Comparison of ENCODE assay signal across 8 cellular contexts in genomic region chr6:69796081-69796626, GRCh38. TPM values are rescaled to one million over a fixed set of nuclear protein-coding genes. Genes with fewer than 3 reads are reported as not detected.
DNase-seq lines count a peak whose midpoint lies in the region; ATAC-seq and TF ChIP-seq lines count a peak whose summit lies in the region.

No MANE protein-coding gene starts in this region.

- peaks cover 37% of the 10 kb centered on the region for H3K4me1 Mint-ChIP-seq in activated CD4-positive, alpha-beta T cell treated with anti-CD3 and anti-CD28 coated beads, Interleukin-2, amount 10 ng/mL, durations not matched to agents 7 days and 5 days

- H3K9me3 ChIP-seq in transverse colon = no peaks in the 10 kb centered on the region

- peak overlapping the region; percentile 83 for H3K4me3 Mint-ChIP-seq in activated CD4-positive, alpha-beta T cell treated with anti-CD3 and anti-CD28 coated beads, Interleukin-2, amount 10 ng/mL, durations not matched to agents 7 days and 5 days

- peaks cover 12% of the 10 kb centered on the region for H3K9me3 Mint-ChIP-seq in activated CD4-positive, alpha-beta T cell treated with anti-CD3 and anti-CD28 coated beads, Interleukin-2, amount 10 ng/mL, durations not matched to agents 7 days and 5 days

- in situ Hi-C loops in transverse colon (cut with MboI; ENCODE audit: low pct_ligation_motif_present in 1 of 4, low pct_unique_long_range_greater_than_20kb in 1 of 4, low sequenced_read_pairs in 3 of 4) = no loop called here

- CTCF ChIA-PET in activated CD4-positive, alpha-beta T cell treated with anti-CD3 and anti-CD28 coated beads, Interleukin-2, amount 10 ng/mL, durations not matched to agents 7 days and 5 days (lab: Charles Lee) = interaction anchor here (0.6 to 2.3 kb wide), 15 partner anchors 8 to 99 kb away, joined by 3 to 45 read pairs (median 6); no protein-coding TSS in a partner anchor

- TF ChIP-seq CTCF in epithelial cell of esophagus (IDR thresholded peaks at IDR 0.05; ENCODE audit: insufficient read depth, low read depth, low read length, missing control alignments) (no peak), transverse colon (IDR thresholded peaks at IDR 0.05) (no peak)

- H3K27ac ChIP-seq in transverse colon = peak overlapping the region; percentile 93 to 99 (median 96)

- WGBS in transverse colon (ENCODE audit: low coverage in 1 of 2), 2 donors = 1% methylated on average over 5 to 19 of the region's 19 CpGs

- POLR2A ChIA-PET in activated CD4-positive, alpha-beta T cell treated with anti-CD3 and anti-CD28 coated beads, Interleukin-2, amount 10 ng/mL, durations not matched to agents 7 days and 5 days (lab: Charles Lee) = no interaction called here

- H3K27me3 ChIP-seq in transverse colon = no peaks in the 10 kb centered on the region

- H3K4me1 ChIP-seq in transverse colon = peaks cover 0 to 40% (median 23%) of the 10 kb centered on the region in 4 donors

- DNase-seq in stimulated activated CD4-positive, alpha-beta T cell treated with anti-CD3 and anti-CD28 coated beads, Interleukin-1b, Interleukin-23, amount 100 ng/mL, for 48 hours = peak; percentile 36
- no peak for DNase-seq in stimulated activated CD4-positive, alpha-beta T cell treated with anti-CD3 and anti-CD28 coated beads, Interleukin-4, amount 100 ng/mL, for 1 hour
- DNase-seq in NCI-H2081 (lab: John Stamatoyannopoulos, UW) = peak; percentile 66 to 79
- DNase-seq in activated CD4-positive, alpha-beta T cell treated with anti-CD3 and anti-CD28 coated beads, Interleukin-2, amount 10 ng/mL, durations not matched to agents 7 days and 5 days = peak; percentile 60
- peak; percentile 90 for DNase-seq in epithelial cell of esophagus (ENCODE audit: low read depth)
- DNase-seq in mucosa of gallbladder (ENCODE audit: low spot score) = peak; percentile 75
- DNase-seq in transverse colon = peak; percentile 67

- intact Hi-C loops in transverse colon (cut with DNase I; ENCODE audit: low total_unique reads) = loop anchor here (10.0 kb wide), 1 partner anchor 1319 kb away; no protein-coding TSS in a partner anchor

- H3K27me3 Mint-ChIP-seq in activated CD4-positive, alpha-beta T cell treated with anti-CD3 and anti-CD28 coated beads, Interleukin-2, amount 10 ng/mL, durations not matched to agents 7 days and 5 days = no peaks in the 10 kb centered on the region

- peak overlapping the region; percentile 95 for H3K27ac Mint-ChIP-seq in activated CD4-positive, alpha-beta T cell treated with anti-CD3 and anti-CD28 coated beads, Interleukin-2, amount 10 ng/mL, durations not matched to agents 7 days and 5 days

- peak; percentile 25 for ATAC-seq in HG02763 (IDR thresholded peaks at IDR 0.05; ENCODE audit: unreplicated experiment)

- H3K4me3 ChIP-seq in epithelial cell of esophagus (ENCODE audit: low read length) (peak overlapping the region; percentile 85), transverse colon (peak overlapping the region; percentile 70 to 97 (median 88))

- peaks cover 13% of the 10 kb centered on the region for H3K36me3 Mint-ChIP-seq in activated CD4-positive, alpha-beta T cell treated with anti-CD3 and anti-CD28 coated beads, Interleukin-2, amount 10 ng/mL, durations not matched to agents 7 days and 5 days (ENCODE audit: low read depth)

- peak; percentile 87 for TF ChIP-seq POLR2A in transverse colon (IDR thresholded peaks at IDR 0.05)

- H3K36me3 ChIP-seq in transverse colon = no peaks in the 10 kb centered on the region

- no peak for TF ChIP-seq EP300 in transverse colon (IDR thresholded peaks at IDR 0.05; ENCODE audit: low read depth)

RNA-seq across cellular contexts. Expression of gene LMBRD1, which starts 0.7 kb away (rescaled TPM):
- 10 to 100 TPM; 23.5 to 30.5 TPM for total RNA-seq in activated CD4-positive, alpha-beta T cell treated with anti-CD3 and anti-CD28 coated beads, Interleukin-2, amount 10 ng/mL, durations not matched to agents 7 days and 5 days
- total RNA-seq in mucosa of gallbladder (106 TPM), transverse colon (10 to 100 TPM; 35.5 to 89.8 (median 70.7) TPM)
